In the genomic region with DNA sequence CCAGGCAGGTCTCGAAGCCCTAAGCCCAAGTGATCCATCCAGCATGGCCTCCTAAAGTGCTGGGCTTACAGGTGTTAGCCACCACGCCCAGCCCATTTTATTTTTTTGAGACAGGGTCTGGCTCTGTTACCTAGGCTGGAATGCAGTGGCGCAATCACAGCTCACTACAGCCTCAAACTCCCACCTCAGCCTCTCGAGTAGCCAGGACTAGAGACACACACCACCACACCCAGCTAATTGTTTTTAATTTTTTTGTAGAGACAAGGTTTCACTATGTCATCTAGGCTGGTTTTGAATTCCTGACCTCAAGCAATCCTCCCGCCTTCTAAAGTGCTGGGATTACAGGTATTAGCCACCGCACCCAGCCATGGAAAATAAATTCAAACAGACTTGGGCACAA, we compare ENCODE assay signal across 30 cellular contexts. TPM values are rescaled to one million over a fixed set of nuclear protein-coding genes. Genes with fewer than 3 reads are reported as not detected.
DNase-seq lines count a peak whose midpoint lies in the region; ATAC-seq and TF ChIP-seq lines count a peak whose summit lies in the region.
"Had no signal": no experiment of that assay in that cellular context is flagged by ENCODE, and none has a peak within 500 bp of the region (broad histone marks: within the 10 kb centered on the region; RNA-seq: fewer than 3 reads in every experiment).

No MANE protein-coding gene starts in this region.

- no peak overlapping the region for H4K91ac ChIP-seq in trophoblast cell (ENCODE audit: low read depth, low read length)

- H3K27me3 ChIP-seq in trophoblast cell (ENCODE audit: insufficient read depth, low read length), result no peaks in the 10 kb centered on the region
- H3K27me3 ChIP-seq: adrenal gland; BLaER1 treated with 17β-estradiol and CSF1 and Interleukin-3, amounts not matched to agents 10 nM and 100 nM; brain microvascular endothelial cell; SJCRH30; uterus had no signal

- no peaks in the 10 kb centered on the region for H3K9me3 Mint-ChIP-seq in activated CD8-positive, alpha-beta T cell treated with anti-CD3 and anti-CD28 coated beads for 36 hours
- H3K9me3 Mint-ChIP-seq: memory B cell; stimulated activated effector memory CD8-positive, alpha-beta T cell treated with anti-CD3 and anti-CD28 coated beads, Interleukin-12 subunit alpha, Interleukin-12 subunit beta, amount 100 ng/mL, for 72 hours had no signal

- no peak overlapping the region for H3K4me3 Mint-ChIP-seq in activated CD8-positive, alpha-beta T cell treated with anti-CD3 and anti-CD28 coated beads for 36 hours
- H3K4me3 Mint-ChIP-seq: activated CD4-positive, alpha-beta T cell treated with anti-CD3 and anti-CD28 coated beads for 36 hours; memory B cell; stimulated activated effector memory CD8-positive, alpha-beta T cell treated with anti-CD3 and anti-CD28 coated beads, Interleukin-12 subunit alpha, Interleukin-12 subunit beta, amount 100 ng/mL, for 72 hours had no signal

- H3K4me2 ChIP-seq in trophoblast cell (ENCODE audit: low read length), result no peak overlapping the region

- H3K27ac Mint-ChIP-seq in activated CD8-positive, alpha-beta T cell treated with anti-CD3 and anti-CD28 coated beads for 36 hours, result no peak overlapping the region
- H3K27ac Mint-ChIP-seq: activated CD4-positive, alpha-beta T cell treated with anti-CD3 and anti-CD28 coated beads for 36 hours; memory B cell; stimulated activated effector memory CD8-positive, alpha-beta T cell treated with anti-CD3 and anti-CD28 coated beads, Interleukin-12 subunit alpha, Interleukin-12 subunit beta, amount 100 ng/mL, for 72 hours had no signal

- intact Hi-C loops in activated CD8-positive, alpha-beta T cell treated with anti-CD3 and anti-CD28 coated beads for 36 hours (cut with micrococcal nuclease), result no loop called here

- no peaks in the 10 kb centered on the region for H3K9me3 ChIP-seq in trophoblast cell (ENCODE audit: insufficient read depth, low read depth, low read length)
- H3K9me3 ChIP-seq: adrenal gland; BLaER1 treated with 17β-estradiol and CSF1 and Interleukin-3, amounts not matched to agents 10 nM and 100 nM; SJCRH30; uterus had no signal

- no peak overlapping the region for H4K8ac ChIP-seq in trophoblast cell (ENCODE audit: low read depth, low read length)

- H2BK5ac ChIP-seq in trophoblast cell (ENCODE audit: low read depth, low read length, poor library complexity), result no peak overlapping the region

- no peak overlapping the region for H2AFZ ChIP-seq in trophoblast cell (ENCODE audit: insufficient read depth, low read length, poor library complexity)

- TF ChIP-seq CTCF in activated CD8-positive, alpha-beta T cell treated with anti-CD3 and anti-CD28 coated beads for 36 hours (IDR thresholded peaks at IDR 0.05), result no peak

- H3K36me3 ChIP-seq in trophoblast cell (ENCODE audit: control insufficient read depth in 1 of 2, insufficient read depth in 2 of 2, low read length in 2 of 2), result peaks cover 6 to 7% of the 10 kb centered on the region in 2 experiments
- H3K36me3 ChIP-seq: adrenal gland, brain microvascular endothelial cell, uterus had no signal

- H2AK5ac ChIP-seq in trophoblast cell (ENCODE audit: low read length), result no peak overlapping the region

- no peak overlapping the region for H3K4me3 ChIP-seq in trophoblast cell (ENCODE audit: low read depth, low read length)
- H3K4me3 ChIP-seq: adrenal gland; BLaER1 treated with 17β-estradiol and CSF1 and Interleukin-3, amounts not matched to agents 10 nM and 100 nM; GM12878; SJCRH30; uterus had no signal

- H4K12ac ChIP-seq in trophoblast cell (ENCODE audit: low read depth, low read length), result no peak overlapping the region

- POLR2A ChIA-PET in activated CD8-positive, alpha-beta T cell treated with anti-CD3 and anti-CD28 coated beads for 36 hours (lab: Charles Lee), result no interaction called here

- H3K27me3 Mint-ChIP-seq in activated CD8-positive, alpha-beta T cell treated with anti-CD3 and anti-CD28 coated beads for 36 hours, result no peaks in the 10 kb centered on the region
- H3K27me3 Mint-ChIP-seq: activated CD4-positive, alpha-beta T cell treated with anti-CD3 and anti-CD28 coated beads for 36 hours; memory B cell had no signal

- no peak overlapping the region for H3K9ac ChIP-seq in trophoblast cell (ENCODE audit: low read length)

- peaks cover 31% of the 10 kb centered on the region for H3K36me3 Mint-ChIP-seq in activated CD8-positive, alpha-beta T cell treated with anti-CD3 and anti-CD28 coated beads for 36 hours (ENCODE audit: low read depth)

- CTCF ChIA-PET in activated CD8-positive, alpha-beta T cell treated with anti-CD3 and anti-CD28 coated beads for 36 hours (lab: Charles Lee), result no interaction called here

- H3K4me1 ChIP-seq in trophoblast cell (ENCODE audit: control insufficient read depth in 1 of 2, insufficient read depth in 2 of 2, low read length in 2 of 2), result peaks cover 2 to 7% of the 10 kb centered on the region in 2 experiments
- H3K4me1 ChIP-seq: uterus had no signal

- H3K23ac ChIP-seq in trophoblast cell (ENCODE audit: low read length), result no peak overlapping the region

- ATAC-seq in activated CD8-positive, alpha-beta T cell treated with anti-CD3 and anti-CD28 coated beads for 36 hours, result no peak
- no peak for ATAC-seq in HG02798 (IDR thresholded peaks at IDR 0.05; ENCODE audit: poor library complexity, unreplicated experiment)
- no peak for ATAC-seq in left lobe of liver
- ATAC-seq in HG03442 (IDR thresholded peaks at IDR 0.05; ENCODE audit: unreplicated experiment), result no peak
- ATAC-seq: activated CD4-positive, alpha-beta T cell treated with anti-CD3 and anti-CD28 coated beads for 36 hours; GM12878; Panc1; stimulated activated effector memory CD8-positive, alpha-beta T cell treated with anti-CD3 and anti-CD28 coated beads, Interleukin-12 subunit alpha, Interleukin-12 subunit beta, amount 100 ng/mL, for 72 hours had no signal

- no peak overlapping the region for H3K14ac ChIP-seq in trophoblast cell (ENCODE audit: low read length)

- H3K79me1 ChIP-seq in trophoblast cell (ENCODE audit: low read length), result no peaks in the 10 kb centered on the region

- H2BK12ac ChIP-seq in trophoblast cell (ENCODE audit: low read length), result no peak overlapping the region

- peaks cover 19% of the 10 kb centered on the region for H3K79me2 ChIP-seq in trophoblast cell (ENCODE audit: control insufficient read depth, insufficient read depth, low read length, poor library complexity)

- WGBS in trophoblast cell (ENCODE audit: extremely low coverage, insufficient coverage, insufficient read length), result no CpG with 5 or more reads among the region's 6 CpGs

- H2BK120ac ChIP-seq in trophoblast cell (ENCODE audit: insufficient read depth, low read length, poor library complexity), result no peak overlapping the region

- peak; percentile 51 for DNase-seq in ELF-1 (ENCODE audit: low read depth, low spot score)
- DNase-seq in NCI-H1048 (lab: John Stamatoyannopoulos, UW), result peak; percentile 44
- DNase-seq in epithelial cell of prostate (ENCODE audit: low read depth, low spot score), result no peak
- DNase-seq in trophoblast cell, result peak; percentile 68 to 69
- no peak for DNase-seq in activated CD8-positive, alpha-beta T cell treated with anti-CD3 and anti-CD28 coated beads for 36 hours
- DNase-seq in left lobe of liver (ENCODE audit: low spot score), result no peak
- DNase-seq: ACHN; activated CD4-positive, alpha-beta T cell treated with anti-CD3 and anti-CD28 coated beads for 36 hours; activated naive CD4-positive, alpha-beta T cell treated with Interleukin-2 at 50 U/mL for 16 hours; activated T-cell treated with anti-CD3 and anti-CD28 coated beads, Interleukin-2, amount 50 U/mL, for 48 hours; adrenal gland; brain microvascular endothelial cell; DND-41; kidney; MM.1S; NCI-H1436 treated with DMSO at 0.1 percent for 48 hours; NCI-H2171; NCI-H524; nucleus accumbens; SJCRH30; small intestine; T-helper 1 cell; uterus had no signal

- H3K4me1 Mint-ChIP-seq in activated CD8-positive, alpha-beta T cell treated with anti-CD3 and anti-CD28 coated beads for 36 hours (ENCODE audit: low read depth), result peaks cover 69% of the 10 kb centered on the region

- H3K18ac ChIP-seq in trophoblast cell (ENCODE audit: low read length), result no peak overlapping the region

- H3K27ac ChIP-seq in epithelial cell of prostate (peak overlapping the region; percentile 26), trophoblast cell (ENCODE audit: low read depth, low read length) (peak overlapping the region; percentile 4)
- H3K27ac ChIP-seq: adrenal gland; BLaER1 treated with 17β-estradiol and CSF1 and Interleukin-3, amounts not matched to agents 10 nM and 100 nM; brain microvascular endothelial cell; SJCRH30; uterus had no signal

- H3K4ac ChIP-seq in trophoblast cell (ENCODE audit: low read depth, low read length), result no peak overlapping the region

RNA-seq across cellular contexts. Expression of gene PUM1, which starts 31.9 kb away (rescaled TPM):
- 74.9 and 83.2 TPM in 2 replicates for polyA plus RNA-seq in trophoblast cell (2013)
- 10 to 100 TPM; 98.0 to 99.0 TPM for total RNA-seq in activated CD8-positive, alpha-beta T cell treated with anti-CD3 and anti-CD28 coated beads for 36 hours
- total RNA-seq in left lobe of liver, result 51.2 TPM

Comparison
In these comparisons a context has a peak if more than half of its experiments do, and no peak if none do; other contexts are left out.
1. DNase-seq: peak in ELF-1 (single experiment), NCI-H1048 (single experiment) and trophoblast cell (2 of 2); none in epithelial cell of prostate (single experiment), activated CD8-positive, alpha-beta T cell treated with anti-CD3 and anti-CD28 coated beads for 36 hours (single experiment) and left lobe of liver (single experiment).